ENCODE assay signal across 10 cellular contexts in genomic region chr1:210696709-210697108, GRCh38.
A peak's percentile ranks its signal among the peaks of the same experiment; 100 is the strongest.
DNase-seq lines count a peak whose midpoint lies in the region; ATAC-seq and TF ChIP-seq lines count a peak whose summit lies in the region.
"Had no signal": no experiment of that assay in that cellular context is flagged by ENCODE, and none has a peak within 500 bp of the region (broad histone marks: within the 10 kb centered on the region; RNA-seq: fewer than 3 reads in every experiment).

No MANE protein-coding gene starts in this region.

- H3K27ac Mint-ChIP-seq in natural killer cell (no peak overlapping the region), endothelial cell (ENCODE audit: unreplicated experiment) (no peak overlapping the region)

- intact Hi-C loops in natural killer cell (cut with micrococcal nuclease): no loop called here

- peak; percentile 69 for DNase-seq in myocyte (ENCODE audit: low read depth)
- no peak for DNase-seq in natural killer cell
- no peak for DNase-seq in endothelial cell (ENCODE audit: low spot score)
- no peak for DNase-seq in AG20443 (ENCODE audit: low spot score)
- DNase-seq: activated effector memory CD4-positive, alpha-beta T cell treated with anti-CD3 and anti-CD28 coated beads, Interleukin-2, amount 50 U/mL, for 16 hours; lower lobe of right lung; SW 1271 had no signal

- H3K36me3 Mint-ChIP-seq in natural killer cell (no peaks in the 10 kb centered on the region), endothelial cell (ENCODE audit: low read depth, unreplicated experiment) (no peaks in the 10 kb centered on the region)

- H3K4me1 Mint-ChIP-seq in natural killer cell (peaks cover 16 to 20% of the 10 kb centered on the region in 2 donors), endothelial cell (ENCODE audit: unreplicated experiment) (peaks cover 4% of the 10 kb centered on the region)

- H3K4me3 Mint-ChIP-seq in natural killer cell: no peak overlapping the region
- no peak overlapping the region for H3K4me3 Mint-ChIP-seq in endothelial cell (ENCODE audit: unreplicated experiment)

- no peaks in the 10 kb centered on the region for H3K27me3 Mint-ChIP-seq in natural killer cell (ENCODE audit: low read depth in 2 of 2)
- peaks cover 5% of the 10 kb centered on the region for H3K27me3 Mint-ChIP-seq in endothelial cell (ENCODE audit: unreplicated experiment)

- H3K9me3 Mint-ChIP-seq in natural killer cell (no peaks in the 10 kb centered on the region), endothelial cell (ENCODE audit: unreplicated experiment) (no peaks in the 10 kb centered on the region)

- TF ChIP-seq CTCF in natural killer cell (IDR thresholded peaks at IDR 0.05) (no peak), endothelial cell (IDR thresholded peaks at IDR 0.05; ENCODE audit: unreplicated experiment) (no peak)

- ATAC-seq in GM18873 (IDR thresholded peaks at IDR 0.05; ENCODE audit: low FRiP score, unreplicated experiment) (peak; percentile 91), GM21619 (IDR thresholded peaks at IDR 0.05; ENCODE audit: unreplicated experiment) (peak; percentile 98), HG03378 (IDR thresholded peaks at IDR 0.05; ENCODE audit: unreplicated experiment) (peak; percentile 98), natural killer cell (no peak)
- ATAC-seq: lower lobe of right lung had no signal

Comparison
In these comparisons a context has a peak if more than half of its experiments do, and no peak if none do; other contexts are left out.
1. ATAC-seq: peak in GM18873 (single experiment), GM21619 (single experiment) and HG03378 (single experiment); none in natural killer cell (0 of 3).